ENCODE assay signal across 8 cellular contexts in the genomic region with DNA sequence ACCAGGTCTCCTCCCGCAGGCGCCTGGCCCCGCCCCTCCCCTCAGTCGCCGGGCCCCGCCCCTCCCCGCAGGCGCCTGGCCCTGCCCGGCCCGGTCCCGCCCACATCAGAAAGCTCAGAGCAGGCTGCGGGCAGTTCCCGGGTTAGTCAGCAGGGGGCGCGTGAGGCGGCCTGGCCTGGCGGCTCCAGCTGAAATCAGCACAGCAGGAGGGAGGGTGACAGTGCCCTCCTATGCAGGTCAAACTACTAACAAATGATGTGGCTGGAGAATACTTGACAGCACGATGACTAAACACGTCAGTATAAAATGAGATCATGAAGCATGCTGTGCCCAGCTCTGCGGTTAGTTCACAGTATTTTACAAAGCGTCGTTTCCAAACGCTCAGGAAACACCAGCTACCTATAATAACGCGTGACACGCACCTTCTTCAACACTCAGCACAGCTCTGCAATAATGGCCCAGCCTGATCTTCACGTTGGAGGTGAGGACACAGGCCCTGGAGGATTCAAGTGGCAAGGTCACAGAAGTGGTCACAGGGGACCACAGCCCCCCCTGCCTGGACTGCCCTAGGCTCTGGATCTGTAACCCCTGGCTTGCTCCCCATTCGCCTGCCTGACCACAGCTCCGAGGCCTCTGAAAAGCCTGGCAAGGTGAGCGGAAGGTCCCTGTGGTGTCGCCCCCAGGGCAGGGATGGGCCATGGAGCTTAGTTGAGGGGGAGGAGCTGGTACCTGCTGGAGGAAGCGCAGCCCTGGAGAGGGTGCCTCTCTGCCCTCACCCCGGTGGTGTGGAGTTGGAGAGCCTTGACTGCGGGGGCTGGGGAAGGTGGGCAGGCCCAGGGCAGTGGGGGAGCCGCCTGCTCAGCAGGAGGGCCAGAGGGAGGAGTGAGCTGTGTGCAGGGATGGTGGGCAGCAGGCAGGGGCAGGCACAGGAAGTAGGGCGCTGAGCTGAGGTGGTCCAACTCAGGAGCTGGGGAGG.
DNase-seq lines count a peak whose midpoint lies in the region; ATAC-seq and TF ChIP-seq lines count a peak whose summit lies in the region.

No MANE protein-coding gene starts in this region.

- peak; percentile 90 to 94 for TF ChIP-seq CTCF in Caco-2 (IDR thresholded peaks at IDR 0.05; ENCODE audit: insufficient read depth in 1 of 2, low read depth in 1 of 2, low read length in 1 of 2, severe bottlenecking in 1 of 2, unreplicated experiment in 1 of 2)
- TF ChIP-seq CTCF in OCI-LY7 (conservative IDR thresholded peaks at IDR 0.05; ENCODE audit: low read length), result peak; percentile 85
- TF ChIP-seq CTCF in esophagus squamous epithelium (IDR thresholded peaks at IDR 0.05), result peak; percentile 68 to 93 (median 89)
- peak; percentile 96 for TF ChIP-seq CTCF in natural killer cell (IDR thresholded peaks at IDR 0.05)

- intact Hi-C loops in Caco-2 (cut with micrococcal nuclease; ENCODE audit: unreplicated experiment) (loop anchor here (1.0 kb wide), 1 partner anchor 54 kb away; no protein-coding TSS in a partner anchor), OCI-LY7 (cut with micrococcal nuclease; ENCODE audit: unreplicated experiment) (loop anchor here (5.0 kb wide), 1 partner anchor 55 kb away; no protein-coding TSS in a partner anchor), esophagus squamous epithelium (cut with DNase I) (loop anchor here (5.0 kb wide), 1 partner anchor 55 kb away; no protein-coding TSS in a partner anchor), natural killer cell (cut with micrococcal nuclease) (loop anchor here (1.0 to 5.0 kb wide), 3 partner anchors 54 to 170 kb away; no protein-coding TSS in a partner anchor)

- peaks cover 7% of the 10 kb centered on the region for H3K4me1 Mint-ChIP-seq in Caco-2 (ENCODE audit: low read depth, unreplicated experiment)
- H3K4me1 Mint-ChIP-seq in natural killer cell, result peaks cover 7 to 28% of the 10 kb centered on the region in 2 donors
- peaks cover 4 to 16% of the 10 kb centered on the region in 2 donors for H3K4me1 Mint-ChIP-seq in stimulated activated naive B cell treated with anti-CD40 and anti-IgM and Interleukin-4, amounts not matched to agents 10 μg/mL and 1 μg/mL and 100 μg/mL, for 72 hours

- DNase-seq in Caco-2, result peak; percentile 88 to 96
- peak; percentile 81 for DNase-seq in OCI-LY7 (ENCODE audit: low spot score)
- peak; percentile 95 for DNase-seq in activated T-cell treated with anti-CD3 and anti-CD28 coated beads for 48 hours (ENCODE audit: low read depth)
- peak; percentile 24 for DNase-seq in esophagus squamous epithelium (lab: John Stamatoyannopoulos, UW)
- peak; percentile 94 for DNase-seq in natural killer cell
- peak; percentile 84 for DNase-seq in stimulated activated naive B cell treated with anti-CD40 and anti-IgM and Interleukin-4, amounts not matched to agents 10 μg/mL and 1 μg/mL and 100 μg/mL, for 72 hours

- no peaks in the 10 kb centered on the region for H3K36me3 ChIP-seq in Caco-2 (ENCODE audit: control insufficient read depth, insufficient read depth, low read length)
- no peaks in the 10 kb centered on the region for H3K36me3 ChIP-seq in HUES48 (ENCODE audit: control insufficient read depth, insufficient read depth, low read length)
- H3K36me3 ChIP-seq in OCI-LY7 (ENCODE audit: insufficient read depth, low read length), result no peaks in the 10 kb centered on the region
- H3K36me3 ChIP-seq in esophagus squamous epithelium, result no peaks in the 10 kb centered on the region

- no peak overlapping the region for H3K27ac ChIP-seq in HUES48 (ENCODE audit: low read depth, low read length)
- no peak overlapping the region for H3K27ac ChIP-seq in OCI-LY7 (ENCODE audit: low read depth, low read length, poor library complexity, severe bottlenecking)
- H3K27ac ChIP-seq in esophagus squamous epithelium, result peak overlapping the region in 2 of 4 donors; percentile 19 to 65

- POLR2A ChIA-PET in Caco-2 (lab: Charles Lee), result interaction anchor here (0.5 to 1.1 kb wide), 3 partner anchors 9 to 171 kb away, joined by 4 to 7 read pairs (median 4); no protein-coding TSS in a partner anchor
- POLR2A ChIA-PET in OCI-LY7 (lab: Charles Lee), result interaction anchor here (0.6 kb wide), 2 partner anchors 99 to 216 kb away, joined by 3 to 4 read pairs; no protein-coding TSS in a partner anchor

- WGBS in esophagus squamous epithelium, 2 donors, result 11% methylated on average over 11 to 18 of the region's 36 CpGs

- no peak for TF ChIP-seq POLR2A in esophagus squamous epithelium (IDR thresholded peaks at IDR 0.05)

- BruUV-seq in Caco-2 (replicated peaks; lab: Mats Ljungman, UMichigan), result no TSS peak
- BruUV-seq in OCI-LY7 (replicated peaks; lab: Mats Ljungman, UMichigan), result no TSS peak

- H3K4me3 Mint-ChIP-seq in Caco-2 (ENCODE audit: unreplicated experiment) (no peak overlapping the region), natural killer cell (no peak overlapping the region)
- no peak overlapping the region for H3K4me3 Mint-ChIP-seq in stimulated activated naive B cell treated with anti-CD40 and anti-IgM and Interleukin-4, amounts not matched to agents 10 μg/mL and 1 μg/mL and 100 μg/mL, for 72 hours

- no peak overlapping the region for H3K4me2 ChIP-seq in OCI-LY7 (ENCODE audit: low read length)

- H3K27ac Mint-ChIP-seq in Caco-2 (ENCODE audit: unreplicated experiment), result no peak overlapping the region
- H3K27ac Mint-ChIP-seq in natural killer cell, result peak overlapping the region in 1 of 2 donors; percentile 84
- H3K27ac Mint-ChIP-seq in stimulated activated naive B cell treated with anti-CD40 and anti-IgM and Interleukin-4, amounts not matched to agents 10 μg/mL and 1 μg/mL and 100 μg/mL, for 72 hours, result no peak overlapping the region

- H3K4me3 ChIP-seq in Caco-2 (ENCODE audit: low read depth, low read length) (no peak overlapping the region), HUES48 (ENCODE audit: low read depth, low read length) (peak overlapping the region; percentile 15), OCI-LY7 (ENCODE audit: low read depth, low read length, poor library complexity, severe bottlenecking) (no peak overlapping the region), esophagus squamous epithelium (no peak overlapping the region)

- H3K9me3 Mint-ChIP-seq in Caco-2 (ENCODE audit: unreplicated experiment), result no peaks in the 10 kb centered on the region
- no peaks in the 10 kb centered on the region for H3K9me3 Mint-ChIP-seq in natural killer cell
- peaks cover 0 to 2% of the 10 kb centered on the region in 2 donors for H3K9me3 Mint-ChIP-seq in stimulated activated naive B cell treated with anti-CD40 and anti-IgM and Interleukin-4, amounts not matched to agents 10 μg/mL and 1 μg/mL and 100 μg/mL, for 72 hours

- H3K36me3 Mint-ChIP-seq in Caco-2 (ENCODE audit: insufficient read depth, unreplicated experiment) (no peaks in the 10 kb centered on the region), natural killer cell (no peaks in the 10 kb centered on the region)
- H3K36me3 Mint-ChIP-seq in stimulated activated naive B cell treated with anti-CD40 and anti-IgM and Interleukin-4, amounts not matched to agents 10 μg/mL and 1 μg/mL and 100 μg/mL, for 72 hours, result peaks cover 0 to 2% of the 10 kb centered on the region in 2 donors

- H3K27me3 ChIP-seq in Caco-2 (replicated peaks; ENCODE audit: control insufficient read depth, insufficient read depth, low read length) (no peaks in the 10 kb centered on the region), HUES48 (ENCODE audit: control insufficient read depth, insufficient read depth, low read length) (peaks cover 48% of the 10 kb centered on the region), esophagus squamous epithelium (peaks cover 0 to 27% (median 0%) of the 10 kb centered on the region in 4 donors)

- H3K79me2 ChIP-seq in OCI-LY7 (ENCODE audit: insufficient read depth, low read depth, low read length), result no peaks in the 10 kb centered on the region

- CTCF ChIA-PET in Caco-2 (lab: Charles Lee), result interaction anchor here (0.6 to 2.0 kb wide), 17 partner anchors 9 to 414 kb away, joined by 3 to 51 read pairs (median 4); a partner anchor contains a TSS
- CTCF ChIA-PET in OCI-LY7 (lab: Charles Lee; ENCODE audit: unreplicated experiment), result interaction anchor here (0.6 to 1.2 kb wide), 8 partner anchors 12 to 1842 kb away, joined by 3 to 14 read pairs (median 4); no protein-coding TSS in a partner anchor

- H4K20me1 ChIP-seq in OCI-LY7 (ENCODE audit: insufficient read depth, low read length), result no peaks in the 10 kb centered on the region

- H3K4me1 ChIP-seq in Caco-2 (no peaks in the 10 kb centered on the region), HUES48 (ENCODE audit: control insufficient read depth, insufficient read depth, low read length) (peaks cover 6% of the 10 kb centered on the region), OCI-LY7 (ENCODE audit: insufficient read depth, low read length, poor library complexity, severe bottlenecking) (no peaks in the 10 kb centered on the region), esophagus squamous epithelium (peaks cover 5 to 21% (median 15%) of the 10 kb centered on the region in 3 donors)

- H3K9ac ChIP-seq in HUES48 (ENCODE audit: low read depth, low read length), result no peak overlapping the region

- H3K27me3 Mint-ChIP-seq in Caco-2 (ENCODE audit: insufficient read depth, unreplicated experiment) (peaks cover 18% of the 10 kb centered on the region), natural killer cell (ENCODE audit: low read depth in 2 of 2) (peaks cover 0 to 15% of the 10 kb centered on the region in 2 donors)
- peaks cover 44 to 59% of the 10 kb centered on the region in 2 donors for H3K27me3 Mint-ChIP-seq in stimulated activated naive B cell treated with anti-CD40 and anti-IgM and Interleukin-4, amounts not matched to agents 10 μg/mL and 1 μg/mL and 100 μg/mL, for 72 hours

- ATAC-seq in GM21367 (IDR thresholded peaks at IDR 0.05; ENCODE audit: unreplicated experiment) (peak; percentile 60), natural killer cell (peak; percentile 91 to 96 (median 93))
- peak; percentile 91 to 92 for ATAC-seq in stimulated activated naive B cell treated with anti-CD40 and anti-IgM and Interleukin-4, amounts not matched to agents 10 μg/mL and 1 μg/mL and 100 μg/mL, for 72 hours (replicated peaks)

- no peaks in the 10 kb centered on the region for H3K9me2 ChIP-seq in OCI-LY7 (ENCODE audit: insufficient read depth, low read length)

- no peaks in the 10 kb centered on the region for H3K9me3 ChIP-seq in Caco-2
- H3K9me3 ChIP-seq in HUES48 (ENCODE audit: control insufficient read depth, insufficient read depth, low read length), result no peaks in the 10 kb centered on the region
- H3K9me3 ChIP-seq in OCI-LY7 (ENCODE audit: low read length), result no peaks in the 10 kb centered on the region
- H3K9me3 ChIP-seq in esophagus squamous epithelium, result no peaks in the 10 kb centered on the region

- no peak overlapping the region for H2AFZ ChIP-seq in OCI-LY7 (ENCODE audit: low read length)

Comparison
In these comparisons a context has a peak if more than half of its experiments do, and no peak if none do; other contexts are left out.
1. DNase-seq: peak in every context shown above with its lines; median percentile 95 in activated T-cell treated with anti-CD3 and anti-CD28 coated beads for 48 hours; 94 in natural killer cell; 92 in Caco-2; 84 in stimulated activated naive B cell treated with anti-CD40 and anti-IgM and Interleukin-4, amounts not matched to agents 10 μg/mL and 1 μg/mL and 100 μg/mL, for 72 hours; 81 in OCI-LY7; 24 in esophagus squamous epithelium.